26 cellular contexts compared by ENCODE assay signal in the genomic region with DNA sequence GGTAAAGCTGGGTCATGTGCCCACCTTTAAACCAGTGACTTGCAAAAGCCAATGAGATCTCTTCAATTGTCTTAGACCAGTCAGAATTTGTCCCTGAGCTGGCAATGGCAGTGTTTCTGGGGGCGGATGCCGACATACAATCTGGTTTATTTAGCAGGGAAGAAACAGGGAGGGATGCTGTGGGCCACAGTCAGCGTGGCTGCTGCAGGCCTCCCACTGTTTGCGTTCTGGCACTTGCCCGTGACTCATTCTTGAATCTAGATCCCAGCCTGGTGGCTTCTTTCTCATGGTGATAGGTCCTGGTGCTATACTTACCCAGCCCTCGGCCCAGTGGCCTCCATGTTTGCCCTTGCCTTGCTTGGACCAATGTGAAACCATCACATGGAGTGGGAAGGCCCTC. TPM values are rescaled to one million over a fixed set of nuclear protein-coding genes. Genes with fewer than 3 reads are reported as not detected.
DNase-seq lines count a peak whose midpoint lies in the region; ATAC-seq, FAIRE-seq and TF ChIP-seq lines count a peak whose summit lies in the region.
"Had no signal": no experiment of that assay in that cellular context is flagged by ENCODE, and none has a peak within 500 bp of the region (broad histone marks: within the 10 kb centered on the region; RNA-seq: fewer than 3 reads in every experiment).

No MANE protein-coding gene starts in this region.

- DNase-seq in activated effector memory CD4-positive, alpha-beta T cell treated with anti-CD3 and anti-CD28 coated beads, Interleukin-2, amount 50 U/mL, for 16 hours, result peak; percentile 34
- DNase-seq in activated effector memory CD4-positive, alpha-beta T cell treated with Interleukin-2 at 50 U/mL for 16 hours, result no peak
- DNase-seq in K562 (ENCODE audit: extremely low read depth in 1 of 4, low spot score in 3 of 4) (no peak), suprapubic skin (ENCODE audit: low spot score in 2 of 2) (peak; percentile 13 to 34), cerebellar cortex (ENCODE audit: low spot score) (no peak), type B pancreatic cell (ENCODE audit: extremely low spot score, unreplicated experiment) (no peak)
- DNase-seq: CD4-positive, CD25-positive, alpha-beta regulatory T cell; DMS153; Karpas-422; NCI-H1092; NCI-H1417 treated with DMSO at 0.1 percent for 48 hours; NCI-H187; NCI-H2081 treated with DMSO at 0.1 percent for 48 hours; NCI-H2171; NCI-H226; NCI-H510A; NCI-H69; Right ventricle myocardium superior; RPMI8226 had no signal

- FAIRE-seq in K562 (lab: Jason Lieb, UNC), result no peak
- FAIRE-seq: G401.6 had no signal

- no peaks in the 10 kb centered on the region for H3K9me1 ChIP-seq in K562 (ENCODE audit: control insufficient read depth, insufficient read depth, low read length)

- H3K4me1 ChIP-seq in K562 (replicated peaks in 1 of 2; ENCODE audit: control insufficient read depth in 2 of 2, insufficient read depth in 2 of 2, low read length in 2 of 2) (peaks cover 18 to 32% of the 10 kb centered on the region in 2 experiments), suprapubic skin (peaks cover 37% of the 10 kb centered on the region)
- H3K4me1 ChIP-seq: BLaER1 had no signal

- H2AFZ ChIP-seq in K562 (ENCODE audit: low read depth, low read length), result no peak overlapping the region
- H2AFZ ChIP-seq: GM23338 had no signal

- TF ChIP-seq EP300 in K562 (IDR thresholded peaks at IDR 0.05; ENCODE audit: low read length), result no peak
- no peak for TF ChIP-seq EP300 in suprapubic skin (IDR thresholded peaks at IDR 0.05)

- intact Hi-C loops in K562 (cut with micrococcal nuclease), result no loop called here

- H3K9ac ChIP-seq in K562 (ENCODE audit: insufficient read depth in 1 of 2, low read depth in 2 of 2, low read length in 2 of 2), result no peak overlapping the region
- H3K9ac ChIP-seq: BLaER1 had no signal

- no TSS peak for BruUV-seq in K562 (replicated peaks; lab: Mats Ljungman, UMichigan)

- CTCF ChIA-PET in K562 (lab: Yijun Ruan, JAX; ENCODE audit: low intra/inter-chr PET ratio), result no interaction called here

- H3K27me3 Mint-ChIP-seq in nephron (ENCODE audit: low read depth) (no peaks in the 10 kb centered on the region), type B pancreatic cell (no peaks in the 10 kb centered on the region)
- H3K27me3 Mint-ChIP-seq: CD4-positive, CD25-positive, alpha-beta regulatory T cell had no signal

- TF ChIP-seq CTCF in K562 (IDR thresholded peaks at IDR 0.05 in 2 of 3, conservative IDR thresholded peaks at IDR 0.05 in 1 of 3; ENCODE audit: insufficient read depth in 2 of 3, low read depth in 1 of 3, low read length in 3 of 3) (no peak), nephron (IDR thresholded peaks at IDR 0.05; ENCODE audit: unreplicated experiment in 3 of 3) (no peak), suprapubic skin (IDR thresholded peaks at IDR 0.05) (no peak), type B pancreatic cell (conservative IDR thresholded peaks at IDR 0.05) (no peak)

- ATAC-seq in K562, result no peak
- no peak for ATAC-seq in HG02981 (IDR thresholded peaks at IDR 0.05; ENCODE audit: unreplicated experiment)
- ATAC-seq: GM23338 had no signal

- no peak overlapping the region for H3K27ac ChIP-seq in K562 (ENCODE audit: extremely low read depth, low read depth, low read length)
- H3K27ac ChIP-seq in suprapubic skin, result no peak overlapping the region
- H3K27ac ChIP-seq: BLaER1, SJSA1 had no signal

- peaks cover 11% of the 10 kb centered on the region for H3K36me3 Mint-ChIP-seq in nephron (ENCODE audit: low read depth)
- H3K36me3 Mint-ChIP-seq in type B pancreatic cell, result peaks cover 11% of the 10 kb centered on the region
- H3K36me3 Mint-ChIP-seq: CD4-positive, CD25-positive, alpha-beta regulatory T cell had no signal

- TF ChIP-seq RAD21 in K562 (CRISPR knock-in tag; conservative IDR thresholded peaks at IDR 0.05 in 1 of 2, IDR thresholded peaks at IDR 0.05 in 1 of 2), result no peak

- POLR2A ChIA-PET in K562 (lab: Yijun Ruan, JAX), result no interaction called here

- H3K4me1 Mint-ChIP-seq in nephron (peaks cover 62% of the 10 kb centered on the region), type B pancreatic cell (ENCODE audit: unreplicated experiment) (peaks cover 36% of the 10 kb centered on the region)
- H3K4me1 Mint-ChIP-seq: CD4-positive, CD25-positive, alpha-beta regulatory T cell had no signal

- H3K4me3 ChIP-seq in K562, result no peak overlapping the region
- no peak overlapping the region for H3K4me3 ChIP-seq in suprapubic skin
- H3K4me3 ChIP-seq: BLaER1, GM23338, HAP-1, SJSA1 had no signal

- H4K20me1 ChIP-seq in K562 (replicated peaks; ENCODE audit: control insufficient read depth, insufficient read depth, low read length), result no peaks in the 10 kb centered on the region
- H4K20me1 ChIP-seq: BLaER1 had no signal

- no peaks in the 10 kb centered on the region for H3K79me2 ChIP-seq in K562 (ENCODE audit: control insufficient read depth, insufficient read depth, low read length)

- H3K9me3 Mint-ChIP-seq in nephron (peaks cover 17% of the 10 kb centered on the region), type B pancreatic cell (peaks cover 9% of the 10 kb centered on the region)

- H3K9me3 ChIP-seq in K562 (replicated peaks; ENCODE audit: control insufficient read depth, insufficient read depth, low read depth, low read length), result 0 out of 2 replicates have a peak, but pooled peaks cover 3% of the 10 kb centered on the region
- H3K9me3 ChIP-seq in suprapubic skin, result no peaks in the 10 kb centered on the region
- H3K9me3 ChIP-seq: HAP-1 had no signal

- H3K4me2 ChIP-seq in K562 (ENCODE audit: insufficient read depth, low read length), result no peak overlapping the region
- H3K4me2 ChIP-seq: BLaER1, GM23338 had no signal

- H3K36me3 ChIP-seq in K562 (ENCODE audit: control insufficient read depth, insufficient read depth, low read length), result no peaks in the 10 kb centered on the region
- H3K36me3 ChIP-seq in suprapubic skin, result no peaks in the 10 kb centered on the region
- H3K36me3 ChIP-seq: BLaER1, HAP-1, SJSA1 had no signal

- H3K27ac Mint-ChIP-seq in nephron, result peak overlapping the region; percentile 53 to 99 (median 99)
- no peak overlapping the region for H3K27ac Mint-ChIP-seq in type B pancreatic cell
- H3K27ac Mint-ChIP-seq: CD4-positive, CD25-positive, alpha-beta regulatory T cell; GM23338 had no signal

- WGBS in K562 (ENCODE audit: insufficient coverage, low coverage, missing lambda C conversion rate), result 6% methylated on average over 6 of the region's 6 CpGs
- 87% methylated on average over 6 of the region's 6 CpGs for WGBS in suprapubic skin

- TF ChIP-seq POLR2A in K562 (conservative IDR thresholded peaks at IDR 0.05) (no peak), suprapubic skin (IDR thresholded peaks at IDR 0.05) (no peak)

- H3K27me3 ChIP-seq in K562 (ENCODE audit: control insufficient read depth in 2 of 2, insufficient read depth in 2 of 2, low read length in 2 of 2) (peaks cover 0 to 10% of the 10 kb centered on the region in 2 experiments; a peak in 2 of 5 replicates), suprapubic skin (no peaks in the 10 kb centered on the region)
- H3K27me3 ChIP-seq: BLaER1, SJSA1 had no signal

- in situ Hi-C loops in K562 (cut with MboI), result no loop called here

- no peak overlapping the region for H3K4me3 Mint-ChIP-seq in nephron
- no peak overlapping the region for H3K4me3 Mint-ChIP-seq in type B pancreatic cell
- H3K4me3 Mint-ChIP-seq: CD4-positive, CD25-positive, alpha-beta regulatory T cell; GM23338 had no signal

RNA-seq across cellular contexts. Expression of gene CPA1, which starts 3.1 kb away (rescaled TPM):
- not detected in 2 replicates for total RNA-seq in K562 (2011; cell fraction: chromatin; rRNA removed; ENCODE audit: low replicate concordance)
- total RNA-seq in K562 (2011; cell fraction: nucleolus; rRNA removed), result not detected in 2 replicates
- not detected in 2 replicates for total RNA-seq in K562 (2011; cell fraction: nucleoplasm; rRNA removed)
- total RNA-seq in K562 (2014; rRNA removed) (not detected in 2 replicates), K562 (2014; rRNA removed; fragmentation: Illumina TruSeq; extraction: Trizol) (not detected in 2 replicates), K562 (2015; rRNA removed; fragmentation: Illumina TruSeq; extraction: Trizol) (not detected in 2 replicates), K562 (2021) (6.5 and 9.7 TPM in 2 replicates), suprapubic skin (not detected), type B pancreatic cell (ENCODE audit: low replicate concordance) (0.41 TPM in 1 of 2 replicates, not detected in the other)
- polyA plus RNA-seq in K562 (2011; rRNA removed) (not detected in 2 replicates), K562 (2014; fragmentation: Illumina TruSeq; extraction: Trizol) (not detected in 2 replicates), K562 (2014; fragmentation: Nextera tagmentation; extraction: Ambion mirVana) (not detected), K562 (2014; rRNA removed) (not detected in 2 replicates)
- polyA plus RNA-seq in K562 (2011; cell fraction: cytosol; rRNA removed), result not detected in 2 replicates
- polyA plus RNA-seq in K562 (2011; cell fraction: nucleus; rRNA removed), result not detected in 2 replicates
- polyA plus RNA-seq in K562 (2012), result not detected in 2 replicates
- polyA minus RNA-seq in K562 (2011; rRNA and poly(A)+ RNA removed), result not detected in 2 replicates
- not detected in 2 replicates for polyA minus RNA-seq in K562 (2011; cell fraction: cytosol; rRNA and poly(A)+ RNA removed)
- polyA minus RNA-seq in K562 (2011; cell fraction: nucleus; rRNA and poly(A)+ RNA removed), result not detected in 2 replicates
- total RNA-seq: CD4-positive, CD25-positive, alpha-beta regulatory T cell; GM23338; Right ventricle myocardium superior; SJSA1 had no signal
- polyA plus RNA-seq: GM23338 had no signal

RNA-seq across cellular contexts. Expression of gene CPA5, which starts 32.6 kb away (rescaled TPM):
- 1.00 TPM in 1 of 2 replicates, not detected in the other for total RNA-seq in K562 (2011; cell fraction: chromatin; rRNA removed; ENCODE audit: low replicate concordance)
- 0.33 and 3.7 TPM in 2 replicates for total RNA-seq in K562 (2011; cell fraction: nucleolus; rRNA removed)
- 0.31 and 0.66 TPM in 2 replicates for total RNA-seq in K562 (2011; cell fraction: nucleoplasm; rRNA removed)
- 0.16 and 0.23 TPM in 2 replicates for total RNA-seq in K562 (2014; rRNA removed)
- total RNA-seq in K562 (2014; rRNA removed; fragmentation: Illumina TruSeq; extraction: Trizol), result 0.29 and 0.91 TPM in 2 replicates
- 0.26 and 0.94 TPM in 2 replicates for total RNA-seq in K562 (2015; rRNA removed; fragmentation: Illumina TruSeq; extraction: Trizol)
- total RNA-seq in K562 (2021), result 0.18 and 0.22 TPM in 2 replicates
- 0.14 and 0.50 TPM in 2 replicates for polyA plus RNA-seq in K562 (2011; rRNA removed)
- polyA plus RNA-seq in K562 (2011; cell fraction: cytosol; rRNA removed), result 0.07 and 0.19 TPM in 2 replicates
- 0.29 and 2.2 TPM in 2 replicates for polyA plus RNA-seq in K562 (2011; cell fraction: nucleus; rRNA removed)
- polyA plus RNA-seq in K562 (2012), result 0.91 and 6.4 TPM in 2 replicates
- polyA plus RNA-seq in K562 (2014; fragmentation: Illumina TruSeq; extraction: Trizol), result 0.24 and 1.00 TPM in 2 replicates
- polyA plus RNA-seq in K562 (2014; fragmentation: Nextera tagmentation; extraction: Ambion mirVana), result 1 to 10 TPM; 1.0 to 2.4 TPM
- polyA plus RNA-seq in K562 (2014; rRNA removed), result 0.11 and 0.13 TPM in 2 replicates
- polyA minus RNA-seq in K562 (2011; rRNA and poly(A)+ RNA removed), result not detected in 2 replicates
- polyA minus RNA-seq in K562 (2011; cell fraction: cytosol; rRNA and poly(A)+ RNA removed), result not detected in 2 replicates
- polyA minus RNA-seq in K562 (2011; cell fraction: nucleus; rRNA and poly(A)+ RNA removed), result not detected in 2 replicates
- under 1 TPM in 1 of 4 donors, not detected in 3; 0.30 TPM for total RNA-seq in suprapubic skin
- total RNA-seq in type B pancreatic cell (ENCODE audit: low replicate concordance), result 0.68 TPM in 1 of 2 replicates, not detected in the other
- total RNA-seq: GM23338, Right ventricle myocardium superior had no signal
- polyA plus RNA-seq: GM23338 had no signal

Comparison
In these comparisons a context has a peak if more than half of its experiments do, and no peak if none do; other contexts are left out.
1. DNase-seq: peak in activated effector memory CD4-positive, alpha-beta T cell treated with anti-CD3 and anti-CD28 coated beads, Interleukin-2, amount 50 U/mL, for 16 hours (single experiment) and suprapubic skin (2 of 2); none in activated effector memory CD4-positive, alpha-beta T cell treated with Interleukin-2 at 50 U/mL for 16 hours (single experiment), K562 (0 of 4), cerebellar cortex (single experiment) and type B pancreatic cell (single experiment).